In the genomic region with DNA sequence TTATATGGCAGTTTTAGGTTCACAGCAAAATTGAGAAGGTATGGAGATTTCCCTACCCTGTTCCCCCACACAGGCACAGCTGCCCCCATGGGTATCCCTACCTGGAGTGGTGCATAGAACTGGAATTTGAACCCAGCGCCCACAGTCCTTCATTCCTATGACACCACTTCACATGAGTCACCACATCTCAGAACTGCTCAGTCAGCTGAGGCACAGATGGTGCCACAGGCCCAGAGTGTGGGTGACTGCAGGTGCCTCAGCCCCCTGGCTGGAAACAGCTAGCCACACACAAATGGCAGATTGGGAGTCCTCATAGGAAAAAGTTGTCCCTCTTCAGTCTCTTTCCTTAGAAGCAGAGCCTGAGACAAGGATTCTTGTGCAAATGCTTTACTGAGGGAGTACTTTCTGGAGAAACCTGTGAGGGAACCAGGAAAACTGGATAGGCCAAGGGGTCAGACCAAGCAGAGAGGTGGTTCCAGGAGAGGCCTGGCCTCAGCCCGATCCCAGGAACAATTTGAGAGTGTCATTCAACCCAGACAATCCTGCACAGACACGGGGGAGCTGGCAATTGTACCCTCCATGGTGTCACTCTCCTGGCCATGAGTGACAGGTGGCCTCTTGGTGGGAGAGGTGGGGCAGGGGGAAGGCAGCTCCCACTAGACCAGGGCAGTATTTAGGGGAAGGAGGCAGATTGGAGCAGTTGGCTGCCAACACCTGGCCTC, we compare ENCODE assay signal across 27 cellular contexts. TPM values are rescaled to one million over a fixed set of nuclear protein-coding genes. Genes with fewer than 3 reads are reported as not detected.
DNase-seq lines count a peak whose midpoint lies in the region; ATAC-seq and TF ChIP-seq lines count a peak whose summit lies in the region.
"Had no signal": no experiment of that assay in that cellular context is flagged by ENCODE, and none has a peak within 500 bp of the region (broad histone marks: within the 10 kb centered on the region; RNA-seq: fewer than 3 reads in every experiment).

No MANE protein-coding gene starts in this region.

- H3K27me3 Mint-ChIP-seq in MCF 10A (ENCODE audit: insufficient read depth, unreplicated experiment) (peaks cover 17% of the 10 kb centered on the region), WTC11 (ENCODE audit: low read depth) (no peaks in the 10 kb centered on the region; the same call in 1 of the 2 replicates)
- H3K27me3 Mint-ChIP-seq in activated T-helper 17 cell treated with anti-CD3 and anti-CD28 coated beads, Interleukin-2, amount 50 U/mL, for 72 hours, result peaks cover 11% of the 10 kb centered on the region
- H3K27me3 Mint-ChIP-seq: IgD-negative memory B cell had no signal

- H3K4me1 ChIP-seq in mammary epithelial cell (ENCODE audit: insufficient read depth, low read length), result peaks cover 22% of the 10 kb centered on the region
- peaks cover 0 to 11% (median 0%) of the 10 kb centered on the region in 6 donors for H3K4me1 ChIP-seq in spleen
- H3K4me1 ChIP-seq: gastrocnemius medialis, tibial nerve had no signal

- H3K4me1 Mint-ChIP-seq in MCF 10A (ENCODE audit: insufficient read depth, unreplicated experiment) (peaks cover 9% of the 10 kb centered on the region), WTC11 (peaks cover 25% of the 10 kb centered on the region)
- no peaks in the 10 kb centered on the region for H3K4me1 Mint-ChIP-seq in activated T-helper 17 cell treated with anti-CD3 and anti-CD28 coated beads, Interleukin-2, amount 50 U/mL, for 72 hours
- H3K4me1 Mint-ChIP-seq: stimulated activated naive CD8-positive, alpha-beta T cell treated with anti-CD3 and anti-CD28 coated beads, Interleukin-15, amount 100 ng/mL, for 72 hours had no signal

- H3K27ac Mint-ChIP-seq in MCF 10A (ENCODE audit: low read depth, unreplicated experiment) (no peak overlapping the region), WTC11 (no peak overlapping the region)
- no peak overlapping the region for H3K27ac Mint-ChIP-seq in activated T-helper 17 cell treated with anti-CD3 and anti-CD28 coated beads, Interleukin-2, amount 50 U/mL, for 72 hours
- H3K27ac Mint-ChIP-seq: activated naive CD8-positive, alpha-beta T cell; IgD-negative memory B cell; stimulated activated naive CD8-positive, alpha-beta T cell treated with anti-CD3 and anti-CD28 coated beads, Interleukin-15, amount 100 ng/mL, for 72 hours had no signal

- in situ Hi-C loops in mammary epithelial cell (cut with MboI; ENCODE audit: low sequenced_read_pairs in 2 of 2), result no loop called here

- peak; percentile 56 for ATAC-seq in activated T-helper 17 cell treated with anti-CD3 and anti-CD28 coated beads, Interleukin-2, amount 50 U/mL, for 72 hours (replicated peaks)
- ATAC-seq in WTC11, result no peak
- ATAC-seq in GM18909 (IDR thresholded peaks at IDR 0.05; ENCODE audit: poor library complexity, unreplicated experiment), result no peak
- ATAC-seq: gastrocnemius medialis; stimulated activated naive CD8-positive, alpha-beta T cell treated with anti-CD3 and anti-CD28 coated beads, Interleukin-15, amount 100 ng/mL, for 72 hours had no signal

- dilution Hi-C loops in mammary epithelial cell (cut with HindIII; ENCODE audit: low sequenced_read_pairs), result loop anchor here (5.0 kb wide), 2 partner anchors 35 to 80 kb away; no protein-coding TSS in a partner anchor

- H3K4me3 ChIP-seq in mammary epithelial cell (replicated peaks in 1 of 3; ENCODE audit: insufficient read depth in 1 of 3, low read depth in 2 of 3, low read length in 3 of 3) (no peak overlapping the region), spleen (no peak overlapping the region)
- H3K4me3 ChIP-seq: gastrocnemius medialis, MG63, tibial nerve had no signal

- no peak overlapping the region for H3K4me3 Mint-ChIP-seq in MCF 10A (ENCODE audit: unreplicated experiment)
- no peak overlapping the region for H3K4me3 Mint-ChIP-seq in activated T-helper 17 cell treated with anti-CD3 and anti-CD28 coated beads, Interleukin-2, amount 50 U/mL, for 72 hours
- H3K4me3 Mint-ChIP-seq in WTC11, result no peak overlapping the region
- H3K4me3 Mint-ChIP-seq: activated naive CD8-positive, alpha-beta T cell; naive B cell; stimulated activated naive CD8-positive, alpha-beta T cell treated with anti-CD3 and anti-CD28 coated beads, Interleukin-15, amount 100 ng/mL, for 72 hours had no signal

- TF ChIP-seq CTCF in mammary epithelial cell (conservative IDR thresholded peaks at IDR 0.05 in 1 of 2, IDR thresholded peaks at IDR 0.05 in 1 of 2; ENCODE audit: extremely low read depth in 1 of 2, insufficient read depth in 1 of 2, low read depth in 1 of 2, low read length in 2 of 2) (no peak), MCF 10A (IDR thresholded peaks at IDR 0.05; ENCODE audit: unreplicated experiment) (no peak), WTC11 (IDR thresholded peaks at IDR 0.05) (no peak), spleen (IDR thresholded peaks at IDR 0.05 in 8 of 11, conservative IDR thresholded peaks at IDR 0.05 in 3 of 11) (no peak)

- no peaks in the 10 kb centered on the region for H3K36me3 ChIP-seq in mammary epithelial cell (ENCODE audit: insufficient read depth, low read length)
- H3K36me3 ChIP-seq in spleen, result no peaks in the 10 kb centered on the region
- H3K36me3 ChIP-seq: gastrocnemius medialis, MG63, tibial nerve had no signal

- H4K20me1 ChIP-seq in mammary epithelial cell (ENCODE audit: insufficient read depth, low read length), result no peaks in the 10 kb centered on the region

- H3K36me3 Mint-ChIP-seq in MCF 10A (ENCODE audit: insufficient read depth, unreplicated experiment), result no peaks in the 10 kb centered on the region
- H3K36me3 Mint-ChIP-seq in activated T-helper 17 cell treated with anti-CD3 and anti-CD28 coated beads, Interleukin-2, amount 50 U/mL, for 72 hours (ENCODE audit: low read depth), result no peaks in the 10 kb centered on the region
- H3K36me3 Mint-ChIP-seq in WTC11, result no peaks in the 10 kb centered on the region
- H3K36me3 Mint-ChIP-seq: activated naive CD8-positive, alpha-beta T cell; naive B cell had no signal

- H3K27me3 ChIP-seq in mammary epithelial cell (ENCODE audit: insufficient read depth, low read length) (no peaks in the 10 kb centered on the region), spleen (replicated peaks in 1 of 7) (no peaks in the 10 kb centered on the region)
- H3K27me3 ChIP-seq: MG63, tibial nerve had no signal

- intact Hi-C loops in mammary epithelial cell (cut with micrococcal nuclease) (no loop called here), MCF 10A (cut with micrococcal nuclease) (no loop called here), spleen (cut with DNase I; ENCODE audit: low total_unique reads) (no loop called here)

- H3K9ac ChIP-seq in mammary epithelial cell (ENCODE audit: insufficient read depth, low read length), result no peak overlapping the region

- TF ChIP-seq POLR2A in spleen (IDR thresholded peaks at IDR 0.05), result no peak

- CTCF ChIA-PET in mammary epithelial cell (lab: Charles Lee; ENCODE audit: low non-redundant PET) (no interaction called here), MCF 10A (lab: Yijun Ruan, JAX) (interaction anchor here (1.0 kb wide), 1 partner anchor 14 kb away, joined by 3 read pairs; no protein-coding TSS in a partner anchor), WTC11 (lab: Charles Lee) (no interaction called here)

- DNase-seq in mammary epithelial cell, result peak; percentile 58
- DNase-seq in MCF 10A (ENCODE audit: unreplicated experiment), result no peak
- peak; percentile 35 for DNase-seq in myocyte (ENCODE audit: low read depth)
- no peak for DNase-seq in WTC11 (ENCODE audit: low spot score)
- no peak for DNase-seq in spleen
- DNase-seq in NCI-H2029 treated with DMSO at 0.1 percent for 48 hours (lab: John Stamatoyannopoulos, UW), result no peak
- DNase-seq: activated CD4-positive, alpha-beta T cell treated with anti-CD3 and anti-CD28 coated beads for 1 hour; C1 segment of cervical spinal cord; cerebellar nuclear complex; erythroblast; gastrocnemius medialis; hypothalamus; kidney; MG63; naive B cell; NCI-H1436; occipital lobe; retina; Right ventricle myocardium superior; stimulated activated naive CD8-positive, alpha-beta T cell treated with anti-CD3 and anti-CD28 coated beads, Interleukin-15, amount 100 ng/mL, for 72 hours had no signal

- BruUV-seq in mammary epithelial cell (replicated peaks; lab: Mats Ljungman, UMichigan), result no TSS peak
- no TSS peak for BruUV-seq in MCF 10A (replicated peaks; lab: Mats Ljungman, UMichigan)

- no peaks in the 10 kb centered on the region for H3K9me3 Mint-ChIP-seq in MCF 10A (ENCODE audit: unreplicated experiment)
- H3K9me3 Mint-ChIP-seq in activated T-helper 17 cell treated with anti-CD3 and anti-CD28 coated beads, Interleukin-2, amount 50 U/mL, for 72 hours, result no peaks in the 10 kb centered on the region
- H3K9me3 Mint-ChIP-seq in WTC11, result no peaks in the 10 kb centered on the region
- H3K9me3 Mint-ChIP-seq: IgD-negative memory B cell; stimulated activated naive CD8-positive, alpha-beta T cell treated with anti-CD3 and anti-CD28 coated beads, Interleukin-15, amount 100 ng/mL, for 72 hours had no signal

- 96% methylated on average over 3 of the region's 3 CpGs for WGBS in mammary epithelial cell (ENCODE audit: low coverage, missing lambda C conversion rate)
- 77 to 86% (median 83%) methylated on average over 3 of the region's 3 CpGs for WGBS in spleen, 5 donors

- H3K27ac ChIP-seq in mammary epithelial cell (ENCODE audit: insufficient read depth, low read depth, low read length) (no peak overlapping the region), spleen (no peak overlapping the region)
- H3K27ac ChIP-seq: gastrocnemius medialis, HL-60, tibial nerve had no signal

- POLR2A ChIA-PET in MCF 10A (lab: Yijun Ruan, JAX), result no interaction called here
- POLR2A ChIA-PET in WTC11 (lab: Charles Lee), result interaction anchor here (0.5 kb wide), 1 partner anchor 771 kb away, joined by 3 read pairs; no protein-coding TSS in a partner anchor

- H3K79me2 ChIP-seq in mammary epithelial cell (ENCODE audit: insufficient read depth, low read length), result no peaks in the 10 kb centered on the region

- no peak overlapping the region for H3K4me2 ChIP-seq in mammary epithelial cell (ENCODE audit: insufficient read depth, low read depth, low read length)

- H3K9me3 ChIP-seq in mammary epithelial cell (replicated peaks; ENCODE audit: insufficient read depth, low read length) (no peaks in the 10 kb centered on the region), spleen (no peaks in the 10 kb centered on the region)
- H3K9me3 ChIP-seq: gastrocnemius medialis, MG63, tibial nerve had no signal

- no peak overlapping the region for H2AFZ ChIP-seq in mammary epithelial cell (ENCODE audit: low read depth, low read length)

RNA-seq across cellular contexts. Expression of gene PLA2G2D, which starts 6.9 kb away (rescaled TPM):
- total RNA-seq in mammary epithelial cell (not detected), MCF 10A (2022) (not detected in 2 replicates), myocyte (not detected in 2 replicates), WTC11 (2021) (not detected in 3 replicates), spleen (10 to 100 TPM in 1 of 7 donors, 1 to 10 TPM in 5, under 1 TPM in 1; 0.92 to 17.4 (median 5.9) TPM)
- polyA plus RNA-seq in mammary epithelial cell (not detected), spleen (10 to 100 TPM in 2 of 3 donors, 1 to 10 TPM in 1; 5.7 to 28.7 (median 10.6) TPM)
- polyA minus RNA-seq in mammary epithelial cell, result not detected
- not detected for total RNA-seq in activated T-helper 17 cell treated with anti-CD3 and anti-CD28 coated beads, Interleukin-2, amount 50 U/mL, for 72 hours
- polyA plus RNA-seq in myocyte (2012), result not detected
- total RNA-seq: gastrocnemius medialis, H4, occipital lobe, Right ventricle myocardium superior, tibial nerve had no signal

RNA-seq across cellular contexts. Expression of gene PLA2G2F, which starts 26.7 kb away (rescaled TPM):
- total RNA-seq in mammary epithelial cell, result not detected
- 0.05 TPM for polyA plus RNA-seq in mammary epithelial cell
- polyA minus RNA-seq in mammary epithelial cell, result not detected
- total RNA-seq in MCF 10A (2022), result not detected in 2 replicates
- not detected for total RNA-seq in activated T-helper 17 cell treated with anti-CD3 and anti-CD28 coated beads, Interleukin-2, amount 50 U/mL, for 72 hours
- not detected in 2 replicates for total RNA-seq in myocyte
- polyA plus RNA-seq in myocyte (2012), result 0.01 TPM
- not detected in 3 replicates for total RNA-seq in WTC11 (2021)
- total RNA-seq in spleen, result not detected
- polyA plus RNA-seq in spleen, result not detected
- total RNA-seq: gastrocnemius medialis, H4, kidney, occipital lobe, Right ventricle myocardium superior, tibial nerve had no signal
- polyA plus RNA-seq: IgD-negative memory B cell had no signal

RNA-seq across cellular contexts. Expression of gene PLA2G5, which starts 42.4 kb away (rescaled TPM):
- total RNA-seq in mammary epithelial cell (not detected), MCF 10A (2022) (not detected in 2 replicates), myocyte (not detected in 2 replicates), WTC11 (2021) (0.30 TPM in 1 of 3 replicates, not detected in the others), spleen (1 to 10 TPM in 2 of 7 donors, under 1 TPM in 2, not detected in 3; 0.34 to 1.1 (median 0.89) TPM)
- polyA plus RNA-seq in mammary epithelial cell (0.07 TPM), spleen (1 to 10 TPM in 1 of 3 donors, under 1 TPM in 2; 0.83 to 2.0 (median 0.89) TPM)
- polyA minus RNA-seq in mammary epithelial cell, result not detected
- total RNA-seq in activated T-helper 17 cell treated with anti-CD3 and anti-CD28 coated beads, Interleukin-2, amount 50 U/mL, for 72 hours, result not detected
- not detected for polyA plus RNA-seq in myocyte (2012)
- total RNA-seq: gastrocnemius medialis, H4 had no signal
- polyA plus RNA-seq: IgD-negative memory B cell had no signal

Comparison
In these comparisons a context has a peak if more than half of its experiments do, and no peak if none do; other contexts are left out.
1. DNase-seq: peak in mammary epithelial cell (single experiment) and myocyte (single experiment); none in MCF 10A (single experiment), WTC11 (single experiment), spleen (single experiment) and NCI-H2029 treated with DMSO at 0.1 percent for 48 hours (single experiment).